Comparison of ENCODE assay signal across 9 cellular contexts in genomic region chr11:94638278-94638901, GRCh38.
DNase-seq lines count a peak whose midpoint lies in the region; ATAC-seq, FAIRE-seq and TF ChIP-seq lines count a peak whose summit lies in the region.
"Had no signal": no experiment of that assay in that cellular context is flagged by ENCODE, and none has a peak within 500 bp of the region (broad histone marks: within the 10 kb centered on the region; RNA-seq: fewer than 3 reads in every experiment).

No MANE protein-coding gene starts in this region.

- FAIRE-seq in A549 (lab: Jason Lieb, UNC), result no peak

- TF ChIP-seq RAD21 in A549 (conservative IDR thresholded peaks at IDR 0.05 in 1 of 2, IDR thresholded peaks at IDR 0.05 in 1 of 2), result no peak

- TF ChIP-seq CTCF in A549 (IDR thresholded peaks at IDR 0.05), result no peak
- no peak for TF ChIP-seq CTCF in chondrocyte (IDR thresholded peaks at IDR 0.05)
- TF ChIP-seq CTCF in WTC11 (IDR thresholded peaks at IDR 0.05), result no peak

- intact Hi-C loops in activated T-helper 1 cell treated with anti-CD3 and anti-CD28 coated beads, Interleukin-12 subunit alpha, Interleukin-12 subunit beta, Interleukin-2, Interleukin-4 antibody, amounts not matched to agents 30 ng/mL and 10 ng/mL and 1 ng/mL, durations not matched to agents 14 hours and 24 hours and 36 hours (cut with micrococcal nuclease), result no loop called here

- peak overlapping the region; percentile 41; the same call in 1 of the 3 replicates for H3K4me2 ChIP-seq in A549

- no peak for DNase-seq in A549 (ENCODE audit: low read depth in 1 of 2, low spot score in 1 of 2)
- no peak for DNase-seq in natural killer cell treated with Interleukin-12 subunit alpha and Interleukin-12 subunit beta and Interleukin-15 and Interleukin-18, amount 100 ng/mL, for 72 hours (ENCODE audit: low spot score)
- DNase-seq in activated T-helper 1 cell treated with anti-CD3 and anti-CD28 coated beads, Interleukin-12 subunit alpha, Interleukin-12 subunit beta, Interleukin-2, Interleukin-4 antibody, amounts not matched to agents 30 ng/mL and 10 ng/mL and 1 ng/mL, durations not matched to agents 14 hours and 24 hours and 36 hours (ENCODE audit: low spot score), result no peak
- DNase-seq in chondrocyte (ENCODE audit: low spot score), result no peak
- DNase-seq in WTC11 (ENCODE audit: low spot score), result no peak
- DNase-seq: activated naive CD4-positive, alpha-beta T cell had no signal

- CTCF ChIA-PET in A549 (lab: Yijun Ruan, JAX) (interaction anchor here (1.5 kb wide), 1 partner anchor 15 kb away, joined by 3 read pairs; no protein-coding TSS in a partner anchor), WTC11 (lab: Charles Lee) (interaction anchor here (0.6 kb wide), 1 partner anchor 17 kb away, joined by 3 read pairs; no protein-coding TSS in a partner anchor)

- no peaks in the 10 kb centered on the region for H3K36me3 Mint-ChIP-seq in natural killer cell treated with Interleukin-12 subunit alpha and Interleukin-12 subunit beta and Interleukin-15 and Interleukin-18, amount 100 ng/mL, for 72 hours
- H3K36me3 Mint-ChIP-seq in activated T-helper 1 cell treated with anti-CD3 and anti-CD28 coated beads, Interleukin-12 subunit alpha, Interleukin-12 subunit beta, Interleukin-2, Interleukin-4 antibody, amounts not matched to agents 30 ng/mL and 10 ng/mL and 1 ng/mL, durations not matched to agents 14 hours and 24 hours and 36 hours (ENCODE audit: low read depth), result no peaks in the 10 kb centered on the region
- H3K36me3 Mint-ChIP-seq in chondrocyte (ENCODE audit: low read depth) (no peaks in the 10 kb centered on the region), WTC11 (peaks cover 7% of the 10 kb centered on the region)

- POLR2A ChIA-PET in A549 (lab: Yijun Ruan, JAX), result no interaction called here
- POLR2A ChIA-PET in WTC11 (lab: Charles Lee), result interaction anchor here (0.7 kb wide), 1 partner anchor 600 kb away, joined by 4 read pairs; no protein-coding TSS in a partner anchor

- peaks cover 7 to 8% of the 10 kb centered on the region in 2 donors for H3K4me1 Mint-ChIP-seq in natural killer cell treated with Interleukin-12 subunit alpha and Interleukin-12 subunit beta and Interleukin-15 and Interleukin-18, amount 100 ng/mL, for 72 hours (ENCODE audit: low read depth in 2 of 2)
- H3K4me1 Mint-ChIP-seq in activated T-helper 1 cell treated with anti-CD3 and anti-CD28 coated beads, Interleukin-12 subunit alpha, Interleukin-12 subunit beta, Interleukin-2, Interleukin-4 antibody, amounts not matched to agents 30 ng/mL and 10 ng/mL and 1 ng/mL, durations not matched to agents 14 hours and 24 hours and 36 hours (ENCODE audit: low read depth), result peaks cover 14% of the 10 kb centered on the region
- H3K4me1 Mint-ChIP-seq in chondrocyte (ENCODE audit: low read depth) (peaks cover 13% of the 10 kb centered on the region), WTC11 (peaks cover 72% of the 10 kb centered on the region)

- peak overlapping the region; percentile 34 for H3K4me3 Mint-ChIP-seq in natural killer cell treated with Interleukin-12 subunit alpha and Interleukin-12 subunit beta and Interleukin-15 and Interleukin-18, amount 100 ng/mL, for 72 hours
- H3K4me3 Mint-ChIP-seq in activated T-helper 1 cell treated with anti-CD3 and anti-CD28 coated beads, Interleukin-12 subunit alpha, Interleukin-12 subunit beta, Interleukin-2, Interleukin-4 antibody, amounts not matched to agents 30 ng/mL and 10 ng/mL and 1 ng/mL, durations not matched to agents 14 hours and 24 hours and 36 hours, result no peak overlapping the region
- no peak overlapping the region for H3K4me3 Mint-ChIP-seq in chondrocyte (ENCODE audit: unreplicated experiment)
- no peak overlapping the region for H3K4me3 Mint-ChIP-seq in WTC11

- H3K9me3 Mint-ChIP-seq in natural killer cell treated with Interleukin-12 subunit alpha and Interleukin-12 subunit beta and Interleukin-15 and Interleukin-18, amount 100 ng/mL, for 72 hours, result no peaks in the 10 kb centered on the region
- H3K9me3 Mint-ChIP-seq in activated T-helper 1 cell treated with anti-CD3 and anti-CD28 coated beads, Interleukin-12 subunit alpha, Interleukin-12 subunit beta, Interleukin-2, Interleukin-4 antibody, amounts not matched to agents 30 ng/mL and 10 ng/mL and 1 ng/mL, durations not matched to agents 14 hours and 24 hours and 36 hours, result no peaks in the 10 kb centered on the region
- H3K9me3 Mint-ChIP-seq in chondrocyte (ENCODE audit: low read depth) (no peaks in the 10 kb centered on the region), WTC11 (no peaks in the 10 kb centered on the region)

- WGBS in A549 (ENCODE audit: missing lambda C conversion rate), result 56% methylated on average over 4 of the region's 4 CpGs

- no peak overlapping the region for H3K27ac ChIP-seq in A549
- H3K27ac ChIP-seq in cingulate gyrus (ENCODE audit: low read depth, low read length), result peak overlapping the region; percentile 65

- H3K4me3 ChIP-seq in A549, result no peak overlapping the region

- no peak overlapping the region for H3K27ac Mint-ChIP-seq in natural killer cell treated with Interleukin-12 subunit alpha and Interleukin-12 subunit beta and Interleukin-15 and Interleukin-18, amount 100 ng/mL, for 72 hours
- no peak overlapping the region for H3K27ac Mint-ChIP-seq in activated T-helper 1 cell treated with anti-CD3 and anti-CD28 coated beads, Interleukin-12 subunit alpha, Interleukin-12 subunit beta, Interleukin-2, Interleukin-4 antibody, amounts not matched to agents 30 ng/mL and 10 ng/mL and 1 ng/mL, durations not matched to agents 14 hours and 24 hours and 36 hours
- H3K27ac Mint-ChIP-seq in chondrocyte (ENCODE audit: unreplicated experiment), result no peak overlapping the region
- no peak overlapping the region for H3K27ac Mint-ChIP-seq in WTC11

- no peak for TF ChIP-seq POLR2A in A549 (IDR thresholded peaks at IDR 0.05; ENCODE audit: low read length)

- TF ChIP-seq EP300 in A549 (IDR thresholded peaks at IDR 0.05), result no peak

- no peaks in the 10 kb centered on the region for H3K9me3 ChIP-seq in A549

- no peaks in the 10 kb centered on the region for H3K4me1 ChIP-seq in A549

- peaks cover 2 to 7% of the 10 kb centered on the region in 2 donors for H3K27me3 Mint-ChIP-seq in natural killer cell treated with Interleukin-12 subunit alpha and Interleukin-12 subunit beta and Interleukin-15 and Interleukin-18, amount 100 ng/mL, for 72 hours
- peaks cover 1% of the 10 kb centered on the region for H3K27me3 Mint-ChIP-seq in activated T-helper 1 cell treated with anti-CD3 and anti-CD28 coated beads, Interleukin-12 subunit alpha, Interleukin-12 subunit beta, Interleukin-2, Interleukin-4 antibody, amounts not matched to agents 30 ng/mL and 10 ng/mL and 1 ng/mL, durations not matched to agents 14 hours and 24 hours and 36 hours (ENCODE audit: insufficient read depth)
- no peaks in the 10 kb centered on the region for H3K27me3 Mint-ChIP-seq in chondrocyte (ENCODE audit: low read depth)
- H3K27me3 Mint-ChIP-seq in WTC11 (ENCODE audit: low read depth), result no peaks in the 10 kb centered on the region; the same call in 1 of the 2 replicates

- no peak for ATAC-seq in A549
- peak; percentile 40 for ATAC-seq in HG03571 (IDR thresholded peaks at IDR 0.05; ENCODE audit: unreplicated experiment)
- ATAC-seq in natural killer cell treated with Interleukin-12 subunit alpha and Interleukin-12 subunit beta and Interleukin-15 and Interleukin-18, amount 100 ng/mL, for 72 hours, result peak in 1 of 2 donors; percentile 40
- no peak for ATAC-seq in HG03521 (IDR thresholded peaks at IDR 0.05; ENCODE audit: unreplicated experiment)
- ATAC-seq in WTC11, result no peak

TF ChIP-seq in A549, 52 proteins besides CTCF, POLR2A, EP300 and RAD21 (continues in another document):
- TF ChIP-seq TFCP2L1 (CRISPR knock-in tag; IDR thresholded peaks at IDR 0.05) (no peak), ZC3H11A (IDR thresholded peaks at IDR 0.05) (no peak), E2F6 (IDR thresholded peaks at IDR 0.05; ENCODE audit: borderline replicate concordance, low read depth) (no peak), FOXS1 (CRISPR knock-in tag; IDR thresholded peaks at IDR 0.05) (no peak), EHMT2 (IDR thresholded peaks at IDR 0.05; ENCODE audit: low read depth) (no peak), CHD4 (IDR thresholded peaks at IDR 0.05; ENCODE audit: borderline replicate concordance) (no peak), CHD2 (IDR thresholded peaks at IDR 0.05; ENCODE audit: low read length, partially characterized antibody) (no peak), BHLHE40 (IDR thresholded peaks at IDR 0.05; ENCODE audit: low read depth, low read length) (no peak), EHF (CRISPR knock-in tag; IDR thresholded peaks at IDR 0.05) (no peak)

TF ChIP-seq in WTC11, 78 proteins besides CTCF, POLR2A, EP300 and RAD21 (continues in another document):
- TF ChIP-seq NR1H2 (CRISPR knock-in tag; IDR thresholded peaks at IDR 0.05), result no peak
- no peak for TF ChIP-seq TEAD1 (CRISPR knock-in tag; IDR thresholded peaks at IDR 0.05)
- TF ChIP-seq GABPB1 (CRISPR knock-in tag; IDR thresholded peaks at IDR 0.05), result no peak
- no peak for TF ChIP-seq ZNF425 (CRISPR knock-in tag; conservative IDR thresholded peaks at IDR 0.05)
- no peak for TF ChIP-seq NR3C1 (CRISPR knock-in tag; conservative IDR thresholded peaks at IDR 0.05; ENCODE audit: low read depth)
- TF ChIP-seq CREM (CRISPR knock-in tag; IDR thresholded peaks at IDR 0.05), result no peak
- no peak for TF ChIP-seq ZNF317 (CRISPR knock-in tag; IDR thresholded peaks at IDR 0.05; ENCODE audit: borderline replicate concordance, low read depth)
- TF ChIP-seq SMAD4 (CRISPR knock-in tag; IDR thresholded peaks at IDR 0.05), result no peak
- no peak for TF ChIP-seq FOXJ3 (CRISPR knock-in tag; IDR thresholded peaks at IDR 0.05; ENCODE audit: borderline replicate concordance)
